In genomic region chr18:59923539-59924196, GRCh38 we compare ENCODE assay signal across 9 cellular contexts. TPM values are rescaled to one million over a fixed set of nuclear protein-coding genes. Genes with fewer than 3 reads are reported as not detected.
DNase-seq lines count a peak whose midpoint lies in the region; ATAC-seq and TF ChIP-seq lines count a peak whose summit lies in the region.
"Had no signal": no experiment of that assay in that cellular context is flagged by ENCODE, and none has a peak within 500 bp of the region (broad histone marks: within the 10 kb centered on the region; RNA-seq: fewer than 3 reads in every experiment).

No MANE protein-coding gene starts in this region.

- no peak overlapping the region for H3K4me3 ChIP-seq in esophagus muscularis mucosa
- no peak overlapping the region for H3K4me3 ChIP-seq in CD4-positive, alpha-beta memory T cell (ENCODE audit: low read length in 2 of 2)

- no peak overlapping the region for H3K27ac ChIP-seq in esophagus muscularis mucosa (replicated peaks in 1 of 4)
- no peak overlapping the region for H3K27ac ChIP-seq in CD4-positive, alpha-beta memory T cell (ENCODE audit: low read depth, low read length)

- no peaks in the 10 kb centered on the region for H3K36me3 Mint-ChIP-seq in CD4-positive, alpha-beta memory T cell

- no peaks in the 10 kb centered on the region for H3K27me3 ChIP-seq in esophagus muscularis mucosa
- H3K27me3 ChIP-seq in CD4-positive, alpha-beta memory T cell (ENCODE audit: insufficient read depth, low read length) = no peaks in the 10 kb centered on the region

- WGBS in esophagus muscularis mucosa = 89% methylated on average over 6 of the region's 6 CpGs

- ATAC-seq in GM18868 (IDR thresholded peaks at IDR 0.05; ENCODE audit: unreplicated experiment) (peak; percentile 31), GM21576 (IDR thresholded peaks at IDR 0.05; ENCODE audit: unreplicated experiment) (peak; percentile 34), HG03139 (IDR thresholded peaks at IDR 0.05; ENCODE audit: unreplicated experiment) (peak; percentile 26)

- DNase-seq in esophagus muscularis mucosa (ENCODE audit: extremely low spot score) = peak; percentile 62
- DNase-seq in T-helper 9 cell = no peak
- DNase-seq in NCI-H82 (lab: John Stamatoyannopoulos, UW) = no peak
- DNase-seq in CD4-positive, alpha-beta memory T cell = no peak
- DNase-seq in NCI-H524 treated with DMSO at 0.1 percent for 48 hours (lab: John Stamatoyannopoulos, UW) = no peak
- DNase-seq: activated CD4-positive, alpha-beta memory T cell treated with anti-CD3 and anti-CD28 coated beads, Interleukin-2, amount 10 ng/mL, durations not matched to agents 7 days and 5 days had no signal

- H3K9me3 Mint-ChIP-seq in CD4-positive, alpha-beta memory T cell = no peaks in the 10 kb centered on the region
- H3K9me3 Mint-ChIP-seq: activated CD4-positive, alpha-beta memory T cell treated with anti-CD3 and anti-CD28 coated beads, Interleukin-2, amount 10 ng/mL, durations not matched to agents 7 days and 5 days had no signal

- CTCF ChIA-PET in CD4-positive, alpha-beta memory T cell (lab: Charles Lee; ENCODE audit: partially characterized antibody) = no interaction called here

- no peaks in the 10 kb centered on the region for H3K9me3 ChIP-seq in esophagus muscularis mucosa
- no peaks in the 10 kb centered on the region for H3K9me3 ChIP-seq in CD4-positive, alpha-beta memory T cell (ENCODE audit: control insufficient read depth in 1 of 2, low read length in 2 of 2)

- intact Hi-C loops in esophagus muscularis mucosa (cut with DNase I) = no loop called here
- intact Hi-C loops in CD4-positive, alpha-beta memory T cell (cut with micrococcal nuclease) = no loop called here

- no peaks in the 10 kb centered on the region for H3K36me3 ChIP-seq in esophagus muscularis mucosa
- no peaks in the 10 kb centered on the region for H3K36me3 ChIP-seq in CD4-positive, alpha-beta memory T cell (ENCODE audit: insufficient read depth, low read length)

- POLR2A ChIA-PET in CD4-positive, alpha-beta memory T cell (lab: Charles Lee; ENCODE audit: partially characterized antibody) = no interaction called here

- no peak overlapping the region for H3K4me3 Mint-ChIP-seq in CD4-positive, alpha-beta memory T cell
- H3K4me3 Mint-ChIP-seq: activated CD4-positive, alpha-beta memory T cell treated with anti-CD3 and anti-CD28 coated beads, Interleukin-2, amount 10 ng/mL, durations not matched to agents 7 days and 5 days had no signal

- H3K4me1 ChIP-seq in esophagus muscularis mucosa = peaks cover 0 to 4% (median 3%) of the 10 kb centered on the region in 4 donors
- H3K4me1 ChIP-seq in CD4-positive, alpha-beta memory T cell (ENCODE audit: insufficient read depth, low read length) = no peaks in the 10 kb centered on the region

- H3K4me1 Mint-ChIP-seq in CD4-positive, alpha-beta memory T cell = peaks cover 8 to 10% (median 9%) of the 10 kb centered on the region in 4 donors

- H3K27me3 Mint-ChIP-seq in CD4-positive, alpha-beta memory T cell = no peaks in the 10 kb centered on the region
- H3K27me3 Mint-ChIP-seq: activated CD4-positive, alpha-beta memory T cell treated with anti-CD3 and anti-CD28 coated beads, Interleukin-2, amount 10 ng/mL, durations not matched to agents 7 days and 5 days had no signal

- TF ChIP-seq POLR2A in esophagus muscularis mucosa (IDR thresholded peaks at IDR 0.05; ENCODE audit: low read depth) = no peak

- no peak overlapping the region for H3K27ac Mint-ChIP-seq in CD4-positive, alpha-beta memory T cell
- H3K27ac Mint-ChIP-seq: activated CD4-positive, alpha-beta memory T cell treated with anti-CD3 and anti-CD28 coated beads, Interleukin-2, amount 10 ng/mL, durations not matched to agents 7 days and 5 days had no signal

- TF ChIP-seq CTCF in esophagus muscularis mucosa (IDR thresholded peaks at IDR 0.05) = no peak

- no peak for TF ChIP-seq EP300 in esophagus muscularis mucosa (IDR thresholded peaks at IDR 0.05)

RNA-seq across cellular contexts. Expression of gene PMAIP1, which starts 23.9 kb away (rescaled TPM):
- total RNA-seq in esophagus muscularis mucosa = 1 to 10 TPM in 1 of 4 donors, under 1 TPM in 3; 0.42 to 1.3 (median 0.79) TPM
- 1 to 10 TPM; 8.8 to 9.3 TPM for total RNA-seq in CD4-positive, alpha-beta memory T cell
- 10 to 100 TPM in 1 of 2 donors, 1 to 10 TPM in 1; 6.7 to 39.6 TPM for polyA plus RNA-seq in CD4-positive, alpha-beta memory T cell

Comparison
In these comparisons a context has a peak if more than half of its experiments do, and no peak if none do; other contexts are left out.
1. RNA of gene PMAIP1, which starts 23.9 kb away (total RNA-seq): 8.8 to 9.3 TPM in CD4-positive, alpha-beta memory T cell; 0.42 to 1.3 TPM in esophagus muscularis mucosa; every median in the first group is over 4 times any median in the second.
2. Peak in every context shown above with its lines, with median percentiles within 50 percentile points of each other: ATAC-seq.